Comparison of ENCODE assay signal across 20 cellular contexts in genomic region chr18:49862656-49863385, GRCh38. TPM values are rescaled to one million over a fixed set of nuclear protein-coding genes. Genes with fewer than 3 reads are reported as not detected.
DNase-seq lines count a peak whose midpoint lies in the region; ATAC-seq and TF ChIP-seq lines count a peak whose summit lies in the region.
"Had no signal": no experiment of that assay in that cellular context is flagged by ENCODE, and none has a peak within 500 bp of the region (broad histone marks: within the 10 kb centered on the region; RNA-seq: fewer than 3 reads in every experiment).

No MANE protein-coding gene starts in this region.

- no peak overlapping the region for H3K4me3 ChIP-seq in NT2/D1 (ENCODE audit: insufficient read length, low read depth)
- no peak overlapping the region for H3K4me3 ChIP-seq in endodermal cell (ENCODE audit: low read length)
- no peak overlapping the region for H3K4me3 ChIP-seq in prostate gland

- no peak for TF ChIP-seq POLR2A in prostate gland (IDR thresholded peaks at IDR 0.05)
- TF ChIP-seq POLR2A in GM18505 (IDR thresholded peaks at IDR 0.05; ENCODE audit: borderline replicate concordance, extremely low read depth, insufficient read depth, insufficient read length): no peak

- H3K36me3 ChIP-seq in NT2/D1 (ENCODE audit: insufficient read depth, insufficient read length, low read length) (no peaks in the 10 kb centered on the region), endodermal cell (ENCODE audit: control insufficient read depth, insufficient read depth, low read length) (no peaks in the 10 kb centered on the region), prostate gland (no peaks in the 10 kb centered on the region)

- H3K27ac ChIP-seq in endodermal cell (ENCODE audit: low read depth, low read length) (no peak overlapping the region), prostate gland (no peak overlapping the region)
- H3K27ac ChIP-seq: C4-2B, KMS-11 had no signal

- no peaks in the 10 kb centered on the region for H3K36me3 Mint-ChIP-seq in endodermal cell (ENCODE audit: low read depth)

- peaks cover 4% of the 10 kb centered on the region for H3K4me1 ChIP-seq in NT2/D1 (ENCODE audit: insufficient read depth, insufficient read length)
- H3K4me1 ChIP-seq in endodermal cell (ENCODE audit: control insufficient read depth, insufficient read depth, low read length): no peaks in the 10 kb centered on the region
- peaks cover 2% of the 10 kb centered on the region for H3K4me1 ChIP-seq in prostate gland (replicated peaks)

- DNase-seq in DMS 273 treated with DMSO at 0.1 percent for 48 hours (lab: John Stamatoyannopoulos, UW) (peak; percentile 74), NCI-H446 (lab: John Stamatoyannopoulos, UW) (peak; percentile 17 to 73), NT2/D1 (ENCODE audit: low read depth, low spot score) (no peak), endodermal cell (peak; percentile 34), prostate gland (ENCODE audit: low spot score) (no peak)
- DNase-seq in stimulated activated CD4-positive, alpha-beta T cell treated with anti-CD3 and anti-CD28 coated beads, Interleukin-12 subunit alpha, Interleukin-12 subunit beta, amount 100 ng/mL, for 4 hours: no peak
- DNase-seq in stimulated activated naive CD4-positive, alpha-beta T cell (lab: John Stamatoyannopoulos, UW): no peak
- DNase-seq: DMS79; IMR-90; MV-4-11; NCI-H187 treated with DMSO at 0.1 percent for 48 hours; NCI-H2107; NCI-H226; NK-92 treated with Interleukin-12 subunit alpha and Interleukin-12 subunit beta, amount 100 ng/mL, for 24 hours; SIG-M5; SK-N-SH had no signal

- H3K9me3 ChIP-seq in NT2/D1 (ENCODE audit: insufficient read depth, low read length): no peaks in the 10 kb centered on the region
- H3K9me3 ChIP-seq in endodermal cell (ENCODE audit: control insufficient read depth, low read length): no peaks in the 10 kb centered on the region
- H3K9me3 ChIP-seq in prostate gland: no peaks in the 10 kb centered on the region
- H3K9me3 ChIP-seq: SK-N-SH had no signal

- no peaks in the 10 kb centered on the region for H3K9me3 Mint-ChIP-seq in endodermal cell

- intact Hi-C loops in prostate gland (cut with DNase I): loop anchor here (5.0 kb wide), 1 partner anchor 351 kb away; no protein-coding TSS in a partner anchor

- no peak overlapping the region for H3K4me3 Mint-ChIP-seq in endodermal cell

- no peak for ATAC-seq in GM18505 (IDR thresholded peaks at IDR 0.05; ENCODE audit: unreplicated experiment)
- ATAC-seq: Panc1 had no signal

- H3K27me3 Mint-ChIP-seq in endodermal cell (ENCODE audit: insufficient read depth): no peaks in the 10 kb centered on the region

- no peak overlapping the region for H3K27ac Mint-ChIP-seq in endodermal cell

- H3K27me3 ChIP-seq in NT2/D1 (ENCODE audit: insufficient read depth, insufficient read length): no peaks in the 10 kb centered on the region
- no peaks in the 10 kb centered on the region for H3K27me3 ChIP-seq in endodermal cell (ENCODE audit: control insufficient read depth, insufficient read depth, low read length, poor library complexity, severe bottlenecking)
- no peaks in the 10 kb centered on the region for H3K27me3 ChIP-seq in prostate gland (replicated peaks; ENCODE audit: insufficient read depth)

- peaks cover 8% of the 10 kb centered on the region for H3K4me1 Mint-ChIP-seq in endodermal cell

- TF ChIP-seq CTCF in endodermal cell (conservative IDR thresholded peaks at IDR 0.05) (no peak), prostate gland (IDR thresholded peaks at IDR 0.05) (no peak)

- 87 to 91% methylated on average over 6 to 13 of the region's 13 CpGs for WGBS in endodermal cell (ENCODE audit: insufficient coverage in 1 of 2, insufficient read length in 1 of 2), 2 experiments
- 86% methylated on average over 13 of the region's 13 CpGs for WGBS in prostate gland

- peak overlapping the region; percentile 21 for H3K9ac ChIP-seq in NT2/D1 (ENCODE audit: insufficient read length, low read depth)
- no peak overlapping the region for H3K9ac ChIP-seq in endodermal cell (ENCODE audit: extremely low read depth, low read length, poor library complexity, severe bottlenecking)
- H3K9ac ChIP-seq: KMS-11, SK-N-SH had no signal

RNA-seq across cellular contexts. Expression of gene ACAA2, which starts 49.5 kb away (rescaled TPM):
- total RNA-seq in endodermal cell (100 to 1,000 TPM; 128 to 131 TPM), prostate gland (10 to 100 TPM; 19.9 to 37.0 TPM)
- polyA plus RNA-seq in endodermal cell (2013, experiment 1 of 2): 98.0 TPM
- 83.9 TPM for polyA plus RNA-seq in endodermal cell (2013, experiment 2 of 2)

Comparison
In these comparisons a context has a peak if more than half of its experiments do, and no peak if none do; other contexts are left out.
1. DNase-seq: peak in DMS 273 treated with DMSO at 0.1 percent for 48 hours (single experiment), NCI-H446 (2 of 2) and endodermal cell (single experiment); none in NT2/D1 (single experiment), stimulated activated CD4-positive, alpha-beta T cell treated with anti-CD3 and anti-CD28 coated beads, Interleukin-12 subunit alpha, Interleukin-12 subunit beta, amount 100 ng/mL, for 4 hours (single experiment), prostate gland (single experiment) and stimulated activated naive CD4-positive, alpha-beta T cell (0 of 6).